ENCODE assay signal across 18 cellular contexts in genomic region chr10:15661574-15661973, GRCh38. TPM values are rescaled to one million over a fixed set of nuclear protein-coding genes. Genes with fewer than 3 reads are reported as not detected.
"Had no signal": no experiment of that assay in that cellular context is flagged by ENCODE, and none has a peak within 500 bp of the region (broad histone marks: within the 10 kb centered on the region; RNA-seq: fewer than 3 reads in every experiment).

No MANE protein-coding gene starts in this region.

- H3K4me3 ChIP-seq: prostate gland, right atrium auricular region, tibial nerve had no signal

- H3K36me3 ChIP-seq: prostate gland, right atrium auricular region, tibial nerve had no signal

- H3K27me3 ChIP-seq: right atrium auricular region, tibial nerve had no signal

- ATAC-seq: activated CD8-positive, alpha-beta T cell treated with anti-CD3 and anti-CD28 coated beads, Interleukin-2, amount 10 ng/mL, durations not matched to agents 7 days and 5 days; stimulated activated naive CD8-positive, alpha-beta T cell treated with anti-CD3 and anti-CD28 coated beads, Interleukin-15, Interleukin-2, amounts not matched to agents 100 U/mL and 50 U/mL, for 24 hours; T-cell had no signal

- H3K9me3 ChIP-seq: prostate gland, right atrium auricular region, tibial nerve had no signal

- DNase-seq: activated CD4-positive, alpha-beta T cell treated with anti-CD3 and anti-CD28 coated beads, Interleukin-2, amount 10 ng/mL, durations not matched to agents 24 days and 14 days; activated CD8-positive, alpha-beta T cell treated with anti-CD3 and anti-CD28 coated beads, Interleukin-2, amount 10 ng/mL, durations not matched to agents 7 days and 5 days; activated naive CD4-positive, alpha-beta T cell treated with Interleukin-2 at 50 U/mL for 16 hours; activated T-cell treated with anti-CD3 and anti-CD28 coated beads, Interleukin-2, amount 50 U/mL, for 24 hours; cortex of kidney; effector CD4-positive, alpha-beta T cell; midbrain; stimulated activated CD4-positive, alpha-beta T cell treated with anti-CD3 and anti-CD28 coated beads, Interleukin-2, amount 100 ng/mL, for 24 hours; stimulated activated naive CD8-positive, alpha-beta T cell treated with anti-CD3 and anti-CD28 coated beads, Interleukin-15, Interleukin-2, amounts not matched to agents 100 U/mL and 50 U/mL, for 24 hours; T-cell; T-helper 9 cell had no signal

- H3K27ac ChIP-seq: prostate gland, right atrium auricular region, tibial nerve had no signal

- H3K4me1 ChIP-seq: prostate gland, right atrium auricular region, tibial nerve had no signal

- FAIRE-seq: frontal cortex, keratinocyte, urothelium cell line had no signal

RNA-seq across cellular contexts. Expression of gene ITGA8, which starts 58.1 kb away (rescaled TPM):
- total RNA-seq: activated CD4-positive, alpha-beta T cell treated with anti-CD3 and anti-CD28 coated beads, Interleukin-2, amount 10 ng/mL, durations not matched to agents 24 days and 14 days; activated CD8-positive, alpha-beta T cell treated with anti-CD3 and anti-CD28 coated beads, Interleukin-2, amount 10 ng/mL, durations not matched to agents 7 days and 5 days; activated T-helper 2 cell treated with anti-CD3 and anti-CD28 coated beads, Interferon-gamma antibody, Interleukin-2, Interleukin-4, amounts not matched to agents 10 μg/mL and 5 μg/mL and 100 μg/mL, durations not matched to agents 14 hours and 24 hours and 36 hours had no signal
- polyA plus RNA-seq: keratinocyte had no signal
